In genomic region chr13:22062478-22063205, GRCh38 we compare ENCODE assay signal across 14 cellular contexts.
DNase-seq lines count a peak whose midpoint lies in the region; ATAC-seq and TF ChIP-seq lines count a peak whose summit lies in the region.
"Had no signal": no experiment of that assay in that cellular context is flagged by ENCODE, and none has a peak within 500 bp of the region (broad histone marks: within the 10 kb centered on the region; RNA-seq: fewer than 3 reads in every experiment).

No MANE protein-coding gene starts in this region.

- H3K4me3 ChIP-seq in GM08714 (ENCODE audit: low read length), result peak overlapping the region; percentile 28; the same call in 1 of the 2 replicates
- H3K4me3 ChIP-seq in lower lobe of right lung, result no peak overlapping the region
- H3K4me3 ChIP-seq: gastrocnemius medialis, K562, pancreas had no signal

- intact Hi-C loops in lower lobe of right lung (cut with DNase I), result no loop called here

- peak; percentile 67 for ATAC-seq in activated T-helper 17 cell treated with anti-CD3 and anti-CD28 coated beads, Interleukin-2, amount 50 U/mL, for 72 hours (replicated peaks)
- ATAC-seq in lower lobe of right lung (no peak), HG03196 (IDR thresholded peaks at IDR 0.05; ENCODE audit: unreplicated experiment) (no peak)
- ATAC-seq: gastrocnemius medialis, K562 had no signal

- no peaks in the 10 kb centered on the region for H3K27me3 Mint-ChIP-seq in activated T-helper 17 cell treated with anti-CD3 and anti-CD28 coated beads, Interleukin-2, amount 50 U/mL, for 72 hours

- no peaks in the 10 kb centered on the region for H3K9me3 Mint-ChIP-seq in activated T-helper 17 cell treated with anti-CD3 and anti-CD28 coated beads, Interleukin-2, amount 50 U/mL, for 72 hours

- H3K4me1 ChIP-seq in lower lobe of right lung, result peaks cover 5% of the 10 kb centered on the region
- H3K4me1 ChIP-seq: gastrocnemius medialis, pancreas had no signal

- H3K4me3 Mint-ChIP-seq in activated T-helper 17 cell treated with anti-CD3 and anti-CD28 coated beads, Interleukin-2, amount 50 U/mL, for 72 hours, result peak overlapping the region; percentile 72

- peak overlapping the region; percentile 64 for H3K27ac ChIP-seq in lower lobe of right lung
- H3K27ac ChIP-seq: gastrocnemius medialis, pancreas had no signal

- H3K4me1 Mint-ChIP-seq in activated T-helper 17 cell treated with anti-CD3 and anti-CD28 coated beads, Interleukin-2, amount 50 U/mL, for 72 hours, result peaks cover 55% of the 10 kb centered on the region

- no peaks in the 10 kb centered on the region for H3K9me3 ChIP-seq in lower lobe of right lung
- H3K9me3 ChIP-seq: gastrocnemius medialis, pancreas had no signal

- no peaks in the 10 kb centered on the region for H3K27me3 ChIP-seq in lower lobe of right lung (ENCODE audit: low read depth)
- H3K27me3 ChIP-seq: gastrocnemius medialis, pancreas had no signal

- peak overlapping the region; percentile 88 for H3K27ac Mint-ChIP-seq in activated T-helper 17 cell treated with anti-CD3 and anti-CD28 coated beads, Interleukin-2, amount 50 U/mL, for 72 hours

- DNase-seq in AG20443 (ENCODE audit: low spot score), result peak; percentile 67
- no peak for DNase-seq in lower lobe of right lung
- DNase-seq in iPS-NIHi7 (ENCODE audit: extremely low spot score), result no peak
- DNase-seq in inferior parietal cortex (ENCODE audit: extremely low spot score), result no peak
- DNase-seq in ecto neural progenitor cell (ENCODE audit: low spot score), result no peak
- DNase-seq: DND-41; effector CD8-positive, alpha-beta T cell; gastrocnemius medialis; NCI-H446 treated with DMSO at 0.1 percent for 48 hours; pancreas had no signal

- H3K36me3 ChIP-seq in lower lobe of right lung, result no peaks in the 10 kb centered on the region
- H3K36me3 ChIP-seq: gastrocnemius medialis, pancreas had no signal

- no peak for TF ChIP-seq CTCF in lower lobe of right lung (IDR thresholded peaks at IDR 0.05)

- H3K36me3 Mint-ChIP-seq in activated T-helper 17 cell treated with anti-CD3 and anti-CD28 coated beads, Interleukin-2, amount 50 U/mL, for 72 hours (ENCODE audit: low read depth), result peaks cover 6% of the 10 kb centered on the region
